12 cellular contexts compared by ENCODE assay signal in the genomic region with DNA sequence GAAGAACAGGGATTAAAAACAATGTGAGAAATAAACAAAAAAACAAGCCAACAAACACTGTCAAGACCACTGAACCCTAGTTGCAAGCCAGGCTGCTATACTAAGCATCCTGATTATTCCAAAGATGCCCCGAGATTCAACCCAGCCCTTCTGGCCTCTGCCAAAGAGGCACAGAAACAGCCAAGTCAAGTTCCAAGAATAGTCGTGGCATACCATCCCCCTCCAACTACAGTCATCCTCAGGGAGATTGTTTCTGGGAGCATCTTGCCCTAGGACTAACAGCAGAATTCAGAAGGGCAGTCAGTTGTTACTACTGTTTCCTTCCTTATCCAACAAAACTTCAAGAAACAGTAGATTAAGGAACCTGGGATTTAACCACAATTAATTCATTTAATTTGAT. TPM values are rescaled to one million over a fixed set of nuclear protein-coding genes. Genes with fewer than 3 reads are reported as not detected.
DNase-seq lines count a peak whose midpoint lies in the region; ATAC-seq and TF ChIP-seq lines count a peak whose summit lies in the region.
"Had no signal": no experiment of that assay in that cellular context is flagged by ENCODE, and none has a peak within 500 bp of the region (broad histone marks: within the 10 kb centered on the region; RNA-seq: fewer than 3 reads in every experiment).

No MANE protein-coding gene starts in this region.

- intact Hi-C loops in right cardiac atrium (cut with DNase I) = loop anchor here in 1 of 4 donors (10.0 kb wide), 1 partner anchor 52 kb away; no protein-coding TSS in a partner anchor

- no peaks in the 10 kb centered on the region for H3K36me3 ChIP-seq in brain microvascular endothelial cell (replicated peaks)
- H3K36me3 ChIP-seq: colonic mucosa had no signal

- peaks cover 4% of the 10 kb centered on the region for H3K4me1 ChIP-seq in right cardiac atrium (ENCODE audit: control insufficient read depth, insufficient read depth, low read length)
- H3K4me1 ChIP-seq: colonic mucosa had no signal

- H3K9me3 ChIP-seq in right cardiac atrium (ENCODE audit: control insufficient read depth, low read length) = no peaks in the 10 kb centered on the region
- H3K9me3 ChIP-seq: colonic mucosa had no signal

- DNase-seq in GM04504 (ENCODE audit: low read depth) = peak; percentile 52
- DNase-seq in brain microvascular endothelial cell = peak; percentile 53
- no peak for DNase-seq in right cardiac atrium
- peak; percentile 83 for DNase-seq in stromal cell of bone marrow (ENCODE audit: low read depth)
- no peak for DNase-seq in HPDE6-E6E7 (ENCODE audit: extremely low spot score)
- DNase-seq in DMS79 treated with DMSO at 0.1 percent for 48 hours (lab: John Stamatoyannopoulos, UW) = no peak
- no peak for DNase-seq in NCI-H2171 treated with DMSO at 0.1 percent for 48 hours (lab: John Stamatoyannopoulos, UW)
- DNase-seq: activated CD4-positive, alpha-beta T cell treated with anti-CD3 and anti-CD28 coated beads, Interleukin-2, amount 50 U/mL, for 48 hours; colonic mucosa; GOT3; T-helper 2 cell had no signal

- TF ChIP-seq CTCF in brain microvascular endothelial cell (IDR thresholded peaks at IDR 0.05; ENCODE audit: low read depth, low read length, missing control alignments) = no peak

- H3K4me3 ChIP-seq in brain microvascular endothelial cell (ENCODE audit: low read depth, low read length) (no peak overlapping the region), right cardiac atrium (ENCODE audit: low read length) (no peak overlapping the region)
- H3K4me3 ChIP-seq: colonic mucosa, GM12878 had no signal

- H3K27me3 ChIP-seq in brain microvascular endothelial cell (replicated peaks) (no peaks in the 10 kb centered on the region), right cardiac atrium (ENCODE audit: control insufficient read depth, insufficient read depth) (no peaks in the 10 kb centered on the region)
- H3K27me3 ChIP-seq: colonic mucosa had no signal

- H3K27ac ChIP-seq in brain microvascular endothelial cell = peak overlapping the region; percentile 1
- no peak overlapping the region for H3K27ac ChIP-seq in right cardiac atrium (ENCODE audit: low read length)
- H3K27ac ChIP-seq: colonic mucosa had no signal

- ATAC-seq in right cardiac atrium = peak; percentile 55 to 80
- ATAC-seq: GM12878 had no signal

- in situ Hi-C loops in brain microvascular endothelial cell (cut with HindIII; ENCODE audit: low pct_ligation_motif_present, low sequenced_read_pairs) = no loop called here

- 12% methylated on average over 2 of the region's 2 CpGs for WGBS in right cardiac atrium

RNA-seq across cellular contexts. Expression of a gene that starts 52.3 kb away (rescaled TPM):
- 10 to 100 TPM in 3 of 4 donors, 1 to 10 TPM in 1; 9.9 to 18.4 (median 10.5) TPM for total RNA-seq in right cardiac atrium
- 3.2 TPM for polyA plus RNA-seq in right cardiac atrium

Comparison
In these comparisons a context has a peak if more than half of its experiments do, and no peak if none do; other contexts are left out.
1. DNase-seq: peak in GM04504 (single experiment), brain microvascular endothelial cell (single experiment) and stromal cell of bone marrow (single experiment); none in right cardiac atrium (0 of 3), HPDE6-E6E7 (single experiment), DMS79 treated with DMSO at 0.1 percent for 48 hours (single experiment) and NCI-H2171 treated with DMSO at 0.1 percent for 48 hours (single experiment).